Comparison of ENCODE assay signal across 8 cellular contexts in the genomic region with DNA sequence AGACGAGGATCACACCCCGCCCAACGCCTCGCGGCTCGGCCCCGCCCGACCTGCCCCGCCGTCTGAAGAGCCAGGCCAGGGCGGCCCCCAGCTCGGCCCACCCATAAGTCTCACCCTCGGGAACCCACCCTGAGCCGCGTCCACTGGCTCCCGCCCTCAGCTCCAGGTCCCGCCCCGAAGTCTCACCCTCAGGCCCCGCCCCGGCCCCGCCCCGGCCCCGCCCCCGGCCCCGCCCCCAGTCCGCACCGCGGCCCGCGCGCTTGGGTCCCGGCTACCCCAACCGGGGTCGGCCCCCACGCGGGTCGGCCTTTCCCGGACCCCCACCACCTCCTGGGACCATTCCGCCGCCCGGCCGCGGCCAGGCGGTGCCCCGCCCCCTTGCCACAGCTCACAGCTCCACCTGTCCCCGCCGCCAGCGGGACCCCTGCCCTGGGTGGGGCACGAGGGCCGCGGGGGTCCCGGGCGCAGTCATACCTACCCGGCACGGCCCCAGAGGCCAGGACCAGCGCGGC. TPM values are rescaled to one million over a fixed set of nuclear protein-coding genes. Genes with fewer than 3 reads are reported as not detected.
DNase-seq lines count a peak whose midpoint lies in the region; ATAC-seq, FAIRE-seq and TF ChIP-seq lines count a peak whose summit lies in the region.

No MANE protein-coding gene starts in this region.

- H3K27ac ChIP-seq in adrenal gland, result no peak overlapping the region
- H3K27ac ChIP-seq in small intestine (ENCODE audit: low read depth in 1 of 2, low read length in 1 of 2), result no peak overlapping the region

- H3K27me3 ChIP-seq in adrenal gland (no peaks in the 10 kb centered on the region), small intestine (ENCODE audit: control insufficient read depth in 2 of 2, insufficient read depth in 2 of 2, low read length in 2 of 2) (peaks cover 6 to 7% of the 10 kb centered on the region in 2 donors)

- no peak for TF ChIP-seq POLR2A in adrenal gland (IDR thresholded peaks at IDR 0.05)

- ATAC-seq in GM19395 (IDR thresholded peaks at IDR 0.05; ENCODE audit: unreplicated experiment) (peak; percentile 41), SK-N-SH treated with all-trans-retinoic acid at 6 μM for 48 hours (peak; percentile 51), GM21576 (IDR thresholded peaks at IDR 0.05; ENCODE audit: unreplicated experiment) (no peak), HG03025 (IDR thresholded peaks at IDR 0.05; ENCODE audit: low FRiP score, unreplicated experiment) (no peak)

- FAIRE-seq in small intestine (lab: Jason Lieb, UNC), result no peak

- no peak for TF ChIP-seq CTCF in adrenal gland (IDR thresholded peaks at IDR 0.05)

- H3K36me3 ChIP-seq in adrenal gland (replicated peaks in 1 of 2) (no peaks in the 10 kb centered on the region), small intestine (ENCODE audit: control insufficient read depth in 2 of 2, insufficient read depth in 2 of 2, low read length in 2 of 2) (no peaks in the 10 kb centered on the region)

- H3K4me1 ChIP-seq in adrenal gland (replicated peaks in 1 of 2) (peaks cover 4 to 11% of the 10 kb centered on the region in 2 donors), small intestine (ENCODE audit: control insufficient read depth in 2 of 2, insufficient read depth in 1 of 2, low read depth in 1 of 2, low read length in 1 of 2) (no peaks in the 10 kb centered on the region)

- WGBS in adrenal gland, 4 donors, result 0 to 1% methylated on average over 48 to 57 of the region's 57 CpGs; no CpG with 5 or more reads in 2 of the 4 donors
- 1 to 4% (median 1%) methylated on average over 11 to 57 of the region's 57 CpGs for WGBS in small intestine, 3 donors

- H3K4me3 ChIP-seq in adrenal gland, result peak overlapping the region in 2 of 4 donors; percentile 36 to 88
- H3K4me3 ChIP-seq in small intestine (ENCODE audit: low read depth in 1 of 2, low read length in 2 of 2), result peak overlapping the region; percentile 47 to 83

- H3K9me3 ChIP-seq in adrenal gland (replicated peaks in 1 of 3), result no peaks in the 10 kb centered on the region
- no peaks in the 10 kb centered on the region for H3K9me3 ChIP-seq in small intestine (ENCODE audit: control insufficient read depth, low read depth)

- DNase-seq in 8988T (peak; percentile 91), adrenal gland (peak in 4 of 7 donors; percentile 5 to 32 (median 21)), hypothalamus (lab: John Stamatoyannopoulos, UW) (peak in 38 of 51 donors; percentile 9 to 72 (median 32)), small intestine (peak; percentile 19)

- intact Hi-C loops in adrenal gland (cut with DNase I), result no loop called here

TF ChIP-seq in SK-N-SH treated with all-trans-retinoic acid at 6 μM for 48 hours, 23 proteins besides CTCF, POLR2A, EP300 and RAD21:
- TF ChIP-seq, protein P1, sequence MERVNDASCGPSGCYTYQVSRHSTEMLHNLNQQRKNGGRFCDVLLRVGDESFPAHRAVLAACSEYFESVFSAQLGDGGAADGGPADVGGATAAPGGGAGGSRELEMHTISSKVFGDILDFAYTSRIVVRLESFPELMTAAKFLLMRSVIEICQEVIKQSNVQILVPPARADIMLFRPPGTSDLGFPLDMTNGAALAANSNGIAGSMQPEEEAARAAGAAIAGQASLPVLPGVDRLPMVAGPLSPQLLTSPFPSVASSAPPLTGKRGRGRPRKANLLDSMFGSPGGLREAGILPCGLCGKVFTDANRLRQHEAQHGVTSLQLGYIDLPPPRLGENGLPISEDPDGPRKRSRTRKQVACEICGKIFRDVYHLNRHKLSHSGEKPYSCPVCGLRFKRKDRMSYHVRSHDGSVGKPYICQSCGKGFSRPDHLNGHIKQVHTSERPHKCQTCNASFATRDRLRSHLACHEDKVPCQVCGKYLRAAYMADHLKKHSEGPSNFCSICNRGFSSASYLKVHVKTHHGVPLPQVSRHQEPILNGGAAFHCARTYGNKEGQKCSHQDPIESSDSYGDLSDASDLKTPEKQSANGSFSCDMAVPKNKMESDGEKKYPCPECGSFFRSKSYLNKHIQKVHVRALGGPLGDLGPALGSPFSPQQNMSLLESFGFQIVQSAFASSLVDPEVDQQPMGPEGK (CRISPR knock-in tag; IDR thresholded peaks at IDR 0.05; ENCODE audit: borderline replicate concordance), result no peak
- TF ChIP-seq, protein P2, sequence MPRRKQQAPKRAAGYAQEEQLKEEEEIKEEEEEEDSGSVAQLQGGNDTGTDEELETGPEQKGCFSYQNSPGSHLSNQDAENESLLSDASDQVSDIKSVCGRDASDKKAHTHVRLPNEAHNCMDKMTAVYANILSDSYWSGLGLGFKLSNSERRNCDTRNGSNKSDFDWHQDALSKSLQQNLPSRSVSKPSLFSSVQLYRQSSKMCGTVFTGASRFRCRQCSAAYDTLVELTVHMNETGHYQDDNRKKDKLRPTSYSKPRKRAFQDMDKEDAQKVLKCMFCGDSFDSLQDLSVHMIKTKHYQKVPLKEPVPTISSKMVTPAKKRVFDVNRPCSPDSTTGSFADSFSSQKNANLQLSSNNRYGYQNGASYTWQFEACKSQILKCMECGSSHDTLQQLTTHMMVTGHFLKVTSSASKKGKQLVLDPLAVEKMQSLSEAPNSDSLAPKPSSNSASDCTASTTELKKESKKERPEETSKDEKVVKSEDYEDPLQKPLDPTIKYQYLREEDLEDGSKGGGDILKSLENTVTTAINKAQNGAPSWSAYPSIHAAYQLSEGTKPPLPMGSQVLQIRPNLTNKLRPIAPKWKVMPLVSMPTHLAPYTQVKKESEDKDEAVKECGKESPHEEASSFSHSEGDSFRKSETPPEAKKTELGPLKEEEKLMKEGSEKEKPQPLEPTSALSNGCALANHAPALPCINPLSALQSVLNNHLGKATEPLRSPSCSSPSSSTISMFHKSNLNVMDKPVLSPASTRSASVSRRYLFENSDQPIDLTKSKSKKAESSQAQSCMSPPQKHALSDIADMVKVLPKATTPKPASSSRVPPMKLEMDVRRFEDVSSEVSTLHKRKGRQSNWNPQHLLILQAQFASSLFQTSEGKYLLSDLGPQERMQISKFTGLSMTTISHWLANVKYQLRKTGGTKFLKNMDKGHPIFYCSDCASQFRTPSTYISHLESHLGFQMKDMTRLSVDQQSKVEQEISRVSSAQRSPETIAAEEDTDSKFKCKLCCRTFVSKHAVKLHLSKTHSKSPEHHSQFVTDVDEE (CRISPR knock-in tag; IDR thresholded peaks at IDR 0.05), result no peak
- TF ChIP-seq ARNTL (CRISPR knock-in tag; IDR thresholded peaks at IDR 0.05; ENCODE audit: borderline replicate concordance, low read depth) (no peak), OSR1 (CRISPR knock-in tag; IDR thresholded peaks at IDR 0.05) (no peak), RARB (CRISPR knock-in tag; IDR thresholded peaks at IDR 0.05) (no peak), TOX (CRISPR knock-in tag; IDR thresholded peaks at IDR 0.05; ENCODE audit: borderline replicate concordance) (no peak), GLIS3 (CRISPR knock-in tag; IDR thresholded peaks at IDR 0.05) (no peak), ESRRG (CRISPR knock-in tag; IDR thresholded peaks at IDR 0.05) (no peak), PPARA (CRISPR knock-in tag; IDR thresholded peaks at IDR 0.05; ENCODE audit: borderline replicate concordance) (no peak), ZNF565 (CRISPR knock-in tag; conservative IDR thresholded peaks at IDR 0.05; ENCODE audit: low read depth) (no peak), ZC3H10 (CRISPR knock-in tag; IDR thresholded peaks at IDR 0.05) (no peak)
- TF ChIP-seq, protein P3, sequence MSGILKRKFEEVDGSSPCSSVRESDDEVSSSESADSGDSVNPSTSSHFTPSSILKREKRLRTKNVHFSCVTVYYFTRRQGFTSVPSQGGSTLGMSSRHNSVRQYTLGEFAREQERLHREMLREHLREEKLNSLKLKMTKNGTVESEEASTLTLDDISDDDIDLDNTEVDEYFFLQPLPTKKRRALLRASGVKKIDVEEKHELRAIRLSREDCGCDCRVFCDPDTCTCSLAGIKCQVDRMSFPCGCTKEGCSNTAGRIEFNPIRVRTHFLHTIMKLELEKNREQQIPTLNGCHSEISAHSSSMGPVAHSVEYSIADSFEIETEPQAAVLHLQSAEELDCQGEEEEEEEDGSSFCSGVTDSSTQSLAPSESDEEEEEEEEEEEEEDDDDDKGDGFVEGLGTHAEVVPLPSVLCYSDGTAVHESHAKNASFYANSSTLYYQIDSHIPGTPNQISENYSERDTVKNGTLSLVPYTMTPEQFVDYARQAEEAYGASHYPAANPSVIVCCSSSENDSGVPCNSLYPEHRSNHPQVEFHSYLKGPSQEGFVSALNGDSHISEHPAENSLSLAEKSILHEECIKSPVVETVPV (CRISPR knock-in tag; IDR thresholded peaks at IDR 0.05), result no peak
- TF ChIP-seq, protein P4, sequence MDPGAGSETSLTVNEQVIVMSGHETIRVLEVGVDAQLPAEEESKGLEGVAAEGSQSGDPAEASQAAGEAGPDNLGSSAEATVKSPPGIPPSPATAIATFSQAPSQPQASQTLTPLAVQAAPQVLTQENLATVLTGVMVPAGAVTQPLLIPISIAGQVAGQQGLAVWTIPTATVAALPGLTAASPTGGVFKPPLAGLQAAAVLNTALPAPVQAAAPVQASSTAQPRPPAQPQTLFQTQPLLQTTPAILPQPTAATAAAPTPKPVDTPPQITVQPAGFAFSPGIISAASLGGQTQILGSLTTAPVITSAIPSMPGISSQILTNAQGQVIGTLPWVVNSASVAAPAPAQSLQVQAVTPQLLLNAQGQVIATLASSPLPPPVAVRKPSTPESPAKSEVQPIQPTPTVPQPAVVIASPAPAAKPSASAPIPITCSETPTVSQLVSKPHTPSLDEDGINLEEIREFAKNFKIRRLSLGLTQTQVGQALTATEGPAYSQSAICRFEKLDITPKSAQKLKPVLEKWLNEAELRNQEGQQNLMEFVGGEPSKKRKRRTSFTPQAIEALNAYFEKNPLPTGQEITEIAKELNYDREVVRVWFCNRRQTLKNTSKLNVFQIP (CRISPR knock-in tag; IDR thresholded peaks at IDR 0.05; ENCODE audit: borderline replicate concordance, low read depth), result no peak
TF ChIP-seq in SK-N-SH treated with all-trans-retinoic acid at 6 μM for 48 hours: peak in this region for 0.

RNA-seq across cellular contexts. Expression of a gene that starts 0.5 kb away (rescaled TPM):
- under 1 TPM in 5 of 8 donors, not detected in 3; 0.14 to 0.84 (median 0.69) TPM for total RNA-seq in adrenal gland
- polyA plus RNA-seq in adrenal gland (under 1 TPM; 0.13 to 0.68 (median 0.32) TPM), small intestine (under 1 TPM in 1 of 3 donors, not detected in 2; 0.64 TPM)

Comparison
In these comparisons a context has a peak if more than half of its experiments do, and no peak if none do; other contexts are left out.
1. DNase-seq: peak in every context shown above with its lines; median percentile 91 in 8988T; 32 in hypothalamus; 21 in adrenal gland; 19 in small intestine.
2. ATAC-seq: peak in GM19395 (single experiment) and SK-N-SH treated with all-trans-retinoic acid at 6 μM for 48 hours (single experiment); none in GM21576 (single experiment) and HG03025 (single experiment).